Comparison of ENCODE assay signal across 1 cellular context in the genomic region with DNA sequence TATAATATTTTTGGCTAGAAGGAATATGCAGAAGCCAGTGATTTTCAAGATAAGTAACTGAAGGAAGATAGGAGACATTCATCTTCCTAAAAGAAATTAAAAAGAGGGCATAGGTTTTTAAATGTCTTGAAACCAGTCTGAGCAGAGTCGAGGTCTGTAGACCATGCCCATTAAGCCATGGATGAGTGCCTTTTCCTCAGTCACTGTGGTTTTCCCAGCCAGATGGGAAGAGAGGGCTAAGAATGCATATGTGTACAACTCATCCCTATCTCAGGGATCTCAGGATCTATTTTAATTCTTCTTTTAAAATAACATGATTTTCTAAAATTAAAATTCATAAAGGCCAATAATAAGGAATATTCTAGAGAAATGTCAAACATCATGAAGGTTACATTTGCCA.
TF ChIP-seq lines count a peak whose summit lies in the region.

No MANE protein-coding gene starts in this region.

TF ChIP-seq in IMR-90, 13 proteins besides CTCF, POLR2A, EP300 and RAD21 (continued from another document):
- TF ChIP-seq USF2 (IDR thresholded peaks at IDR 0.05; ENCODE audit: low read depth, low read length) (no peak), CHD1 (IDR thresholded peaks at IDR 0.05; ENCODE audit: low read depth, low read length) (no peak), BHLHE40 (IDR thresholded peaks at IDR 0.05; ENCODE audit: low read depth, low read length) (no peak), FOS (IDR thresholded peaks at IDR 0.05; ENCODE audit: low read depth, low read length) (no peak), MAFK (IDR thresholded peaks at IDR 0.05; ENCODE audit: low read depth, low read length) (no peak), SMC3 (IDR thresholded peaks at IDR 0.05; ENCODE audit: low read depth, low read length) (no peak), CEBPB (IDR thresholded peaks at IDR 0.05; ENCODE audit: low read depth, low read length) (no peak)
